In genomic region chr7:116236020-116236630, GRCh38 we compare ENCODE assay signal across 1 cellular context.
TF ChIP-seq lines count a peak whose summit lies in the region.

No MANE protein-coding gene starts in this region.

TF ChIP-seq in HEK293, 187 proteins besides CTCF, POLR2A, EP300 and RAD21 (continued from another document):
- TF ChIP-seq ZBTB49 (tag by site-specific recombination; IDR thresholded peaks at IDR 0.05; ENCODE audit: low read depth) (no peak), GLIS1 (tag by site-specific recombination; IDR thresholded peaks at IDR 0.05) (no peak), ZNF214 (tag by site-specific recombination; IDR thresholded peaks at IDR 0.05; ENCODE audit: borderline replicate concordance) (no peak), ZEB2 (tag by site-specific recombination; IDR thresholded peaks at IDR 0.05) (no peak)
